Comparison of ENCODE assay signal across 1 cellular context in genomic region chr10:24570658-24571426, GRCh38.
TF ChIP-seq lines count a peak whose summit lies in the region.

No MANE protein-coding gene starts in this region.

TF ChIP-seq in GM23338, 12 proteins besides CTCF, POLR2A, EP300 and RAD21 (continued from another document):
- TF ChIP-seq ETS1 (IDR thresholded peaks at IDR 0.05) = no peak
- no peak for TF ChIP-seq ZNF462 (CRISPR knock-in tag; IDR thresholded peaks at IDR 0.05)
- no peak for TF ChIP-seq EZH2 (IDR thresholded peaks at IDR 0.05; ENCODE audit: low read depth, unreplicated experiment)
- TF ChIP-seq JUNB (IDR thresholded peaks at IDR 0.05; ENCODE audit: unreplicated experiment) = no peak
- no peak for TF ChIP-seq REST (IDR thresholded peaks at IDR 0.05; ENCODE audit: unreplicated experiment)
- TF ChIP-seq ZNF331 (CRISPR knock-in tag; IDR thresholded peaks at IDR 0.05; ENCODE audit: low read depth) = no peak
- TF ChIP-seq POLR2AphosphoS5 (IDR thresholded peaks at IDR 0.05; ENCODE audit: low read depth) = no peak
- TF ChIP-seq STAT1 (IDR thresholded peaks at IDR 0.05; ENCODE audit: unreplicated experiment) = no peak
